1 cellular context compared by ENCODE assay signal in the genomic region with DNA sequence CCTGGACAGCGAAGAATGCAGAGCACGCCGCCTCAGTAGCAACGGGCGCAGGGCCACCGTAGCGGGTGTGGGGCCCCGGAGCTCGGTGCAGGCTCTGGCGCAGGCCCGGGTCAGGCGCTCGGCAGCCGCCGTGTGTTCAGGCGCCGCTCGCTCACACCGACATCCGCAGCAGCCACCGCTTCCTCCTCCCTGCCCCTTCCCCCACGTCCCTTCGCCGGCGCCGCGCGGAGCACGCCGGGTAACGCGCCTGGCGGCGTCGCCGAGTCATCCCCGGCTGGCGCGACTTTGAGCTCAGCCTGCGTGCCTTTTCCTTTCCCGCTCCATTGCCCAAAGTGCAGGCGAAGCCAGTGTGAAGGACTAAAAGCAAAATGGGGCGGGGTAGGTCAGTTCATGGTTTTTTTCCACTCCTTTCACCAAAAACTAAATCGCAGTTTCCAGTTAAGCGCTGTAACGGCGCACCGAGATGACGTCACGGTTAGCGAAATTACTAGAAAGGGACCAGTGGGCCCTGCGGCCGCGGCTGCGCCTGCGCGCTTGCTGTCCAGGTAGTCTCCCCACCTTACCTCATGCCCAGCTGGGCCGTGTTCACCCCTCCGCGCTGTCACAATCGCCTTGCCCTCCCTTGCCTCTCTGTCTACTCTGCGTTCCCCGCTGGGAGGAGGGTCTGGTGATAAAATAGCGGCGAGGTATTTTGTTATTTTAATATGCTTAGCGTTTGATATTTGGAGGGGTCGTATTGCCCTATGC.
TF ChIP-seq lines count a peak whose summit lies in the region.

Gene UBQLN1, minus strand, starts transcription at position 191 of the 747 bp plus-strand sequence. CDS start 279 bp downstream, outside the sequence.

TF ChIP-seq in HepG2, 621 proteins besides CTCF, POLR2A, EP300 and RAD21 (continued from another document):
- TF ChIP-seq, protein P1, sequence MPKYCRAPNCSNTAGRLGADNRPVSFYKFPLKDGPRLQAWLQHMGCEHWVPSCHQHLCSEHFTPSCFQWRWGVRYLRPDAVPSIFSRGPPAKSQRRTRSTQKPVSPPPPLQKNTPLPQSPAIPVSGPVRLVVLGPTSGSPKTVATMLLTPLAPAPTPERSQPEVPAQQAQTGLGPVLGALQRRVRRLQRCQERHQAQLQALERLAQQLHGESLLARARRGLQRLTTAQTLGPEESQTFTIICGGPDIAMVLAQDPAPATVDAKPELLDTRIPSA (CRISPR knock-in tag; IDR thresholded peaks at IDR 0.05; ENCODE audit: borderline replicate concordance), result peak; percentile 95; the same call in 1 of the 2 replicates
- TF ChIP-seq TRIM24 (CRISPR knock-in tag; IDR thresholded peaks at IDR 0.05), result no peak
- TF ChIP-seq, protein P2, sequence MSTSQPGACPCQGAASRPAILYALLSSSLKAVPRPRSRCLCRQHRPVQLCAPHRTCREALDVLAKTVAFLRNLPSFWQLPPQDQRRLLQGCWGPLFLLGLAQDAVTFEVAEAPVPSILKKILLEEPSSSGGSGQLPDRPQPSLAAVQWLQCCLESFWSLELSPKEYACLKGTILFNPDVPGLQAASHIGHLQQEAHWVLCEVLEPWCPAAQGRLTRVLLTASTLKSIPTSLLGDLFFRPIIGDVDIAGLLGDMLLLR (CRISPR knock-in tag; IDR thresholded peaks at IDR 0.05), result peak; percentile 88; the same call in 1 of the 2 replicates
- TF ChIP-seq, protein P3, sequence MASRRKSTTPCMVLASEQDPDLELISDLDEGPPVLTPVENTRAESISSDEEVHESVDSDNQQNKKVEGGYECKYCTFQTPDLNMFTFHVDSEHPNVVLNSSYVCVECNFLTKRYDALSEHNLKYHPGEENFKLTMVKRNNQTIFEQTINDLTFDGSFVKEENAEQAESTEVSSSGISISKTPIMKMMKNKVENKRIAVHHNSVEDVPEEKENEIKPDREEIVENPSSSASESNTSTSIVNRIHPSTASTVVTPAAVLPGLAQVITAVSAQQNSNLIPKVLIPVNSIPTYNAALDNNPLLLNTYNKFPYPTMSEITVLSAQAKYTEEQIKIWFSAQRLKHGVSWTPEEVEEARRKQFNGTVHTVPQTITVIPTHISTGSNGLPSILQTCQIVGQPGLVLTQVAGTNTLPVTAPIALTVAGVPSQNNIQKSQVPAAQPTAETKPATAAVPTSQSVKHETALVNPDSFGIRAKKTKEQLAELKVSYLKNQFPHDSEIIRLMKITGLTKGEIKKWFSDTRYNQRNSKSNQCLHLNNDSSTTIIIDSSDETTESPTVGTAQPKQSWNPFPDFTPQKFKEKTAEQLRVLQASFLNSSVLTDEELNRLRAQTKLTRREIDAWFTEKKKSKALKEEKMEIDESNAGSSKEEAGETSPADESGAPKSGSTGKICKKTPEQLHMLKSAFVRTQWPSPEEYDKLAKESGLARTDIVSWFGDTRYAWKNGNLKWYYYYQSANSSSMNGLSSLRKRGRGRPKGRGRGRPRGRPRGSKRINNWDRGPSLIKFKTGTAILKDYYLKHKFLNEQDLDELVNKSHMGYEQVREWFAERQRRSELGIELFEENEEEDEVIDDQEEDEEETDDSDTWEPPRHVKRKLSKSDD (CRISPR knock-in tag; IDR thresholded peaks at IDR 0.05; ENCODE audit: low read depth), result peak; percentile 93
